ENCODE assay signal across 34 cellular contexts in the genomic region with DNA sequence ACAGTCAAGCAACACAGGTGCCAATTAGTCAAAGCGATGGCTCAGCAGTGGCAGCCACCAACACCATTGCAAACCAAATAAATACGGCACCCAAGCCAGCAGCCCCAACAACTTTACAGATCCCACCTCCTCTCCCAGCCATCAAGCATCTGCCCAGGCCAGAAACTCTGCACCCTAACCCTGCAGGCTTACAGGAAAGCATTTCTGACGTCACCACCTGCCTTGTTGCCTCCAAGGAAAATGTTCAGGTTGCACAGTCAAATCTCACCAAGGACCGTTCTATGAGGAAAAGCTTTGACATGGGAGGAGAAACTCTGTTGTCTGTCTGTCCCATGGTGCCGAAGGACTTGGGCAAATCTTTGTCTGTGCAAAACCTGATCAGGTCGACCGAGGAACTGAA. TPM values are rescaled to one million over a fixed set of nuclear protein-coding genes. Genes with fewer than 3 reads are reported as not detected.
"Had no signal": no experiment of that assay in that cellular context is flagged by ENCODE, and none has a peak within 500 bp of the region (broad histone marks: within the 10 kb centered on the region; RNA-seq: fewer than 3 reads in every experiment).

No MANE protein-coding gene starts in this region.

- H3K36me3 Mint-ChIP-seq: natural killer cell treated with Interleukin-12 subunit alpha and Interleukin-12 subunit beta and Interleukin-15 and Interleukin-18, amount 100 ng/mL, for 72 hours had no signal

- H3K4me3 ChIP-seq: ovary, psoas muscle, skin epidermis, smooth muscle cell, spleen, thoracic aorta, thyroid gland, tibial nerve, upper lobe of left lung, vagina had no signal

- H3K9ac ChIP-seq: parathyroid adenoma had no signal

- FAIRE-seq: urothelium cell line had no signal

- H3K4me2 ChIP-seq: smooth muscle cell had no signal

- DNase-seq: naive B cell; naive thymus-derived CD8-positive, alpha-beta T cell; nephron progenitor cell; occipital lobe; ovary; posterior cingulate gyrus; psoas muscle; right cardiac atrium; spleen; stimulated activated CD4-positive, alpha-beta T cell treated with anti-CD3 and anti-CD28 coated beads, Interleukin-12 subunit alpha, Interleukin-12 subunit beta, amount 100 ng/mL, for 4 hours; stimulated activated CD4-positive, alpha-beta T cell treated with anti-CD3 and anti-CD28 coated beads, Interleukin-1b, Interleukin-23, amount 100 ng/mL, for 48 hours; stimulated activated CD4-positive, alpha-beta T cell treated with anti-CD3 and anti-CD28 coated beads, Interleukin-4, amount 100 ng/mL, for 1 hour; stimulated activated CD4-positive, alpha-beta T cell treated with anti-CD3 and anti-CD28 coated beads, Interleukin-4, amount 100 ng/mL, for 4 hours; stimulated activated CD8-positive, alpha-beta memory T cell treated with anti-CD3 and anti-CD28 coated beads, Interleukin-4, amount 100 ng/mL, for 48 hours; stimulated activated naive CD4-positive, alpha-beta T cell; stimulated activated naive CD8-positive, alpha-beta T cell treated with anti-CD3 and anti-CD28 coated beads, Interleukin-15, amount 100 ng/mL, for 72 hours; stimulated activated naive CD8-positive, alpha-beta T cell treated with anti-CD3 and anti-CD28 coated beads, Interleukin-15, Interleukin-2, amounts not matched to agents 100 U/mL and 50 U/mL, for 24 hours; thyroid gland; trophoblast cell; upper lobe of left lung had no signal

- H3K27ac Mint-ChIP-seq: naive B cell; naive thymus-derived CD8-positive, alpha-beta T cell; natural killer cell treated with Interleukin-12 subunit alpha and Interleukin-12 subunit beta and Interleukin-15 and Interleukin-18, amount 100 ng/mL, for 72 hours; nephron progenitor cell; progenitor cell of endocrine pancreas; stimulated activated memory B cell treated with anti-CD40 and anti-IgM and Interleukin-4, amounts not matched to agents 10 μg/mL and 1 μg/mL and 100 μg/mL, for 72 hours; stimulated activated naive CD8-positive, alpha-beta T cell treated with anti-CD3 and anti-CD28 coated beads, Interleukin-15, amount 100 ng/mL, for 72 hours had no signal

- H3K27me3 ChIP-seq: ovary, spleen, thyroid gland, tibial nerve, upper lobe of left lung, vagina had no signal

- H3K36me3 ChIP-seq: ovary, thoracic aorta, tibial nerve, upper lobe of left lung, vagina had no signal

- H3K4me1 Mint-ChIP-seq: naive B cell; naive thymus-derived CD8-positive, alpha-beta T cell; nephron progenitor cell; neural crest cell; stimulated activated memory B cell treated with anti-CD40 and anti-IgM and Interleukin-4, amounts not matched to agents 10 μg/mL and 1 μg/mL and 100 μg/mL, for 72 hours; stimulated activated naive CD8-positive, alpha-beta T cell treated with anti-CD3 and anti-CD28 coated beads, Interleukin-15, amount 100 ng/mL, for 72 hours had no signal

- H2AFZ ChIP-seq: parathyroid adenoma had no signal

- H3K27ac ChIP-seq: ovary, parathyroid adenoma, psoas muscle, skin epidermis, thoracic aorta, thyroid gland, tibial nerve, upper lobe of left lung, vagina had no signal

- H3K9me3 Mint-ChIP-seq: naive B cell; naive thymus-derived CD8-positive, alpha-beta T cell; natural killer cell treated with Interleukin-12 subunit alpha and Interleukin-12 subunit beta and Interleukin-15 and Interleukin-18, amount 100 ng/mL, for 72 hours; nephron progenitor cell; neural crest cell; stimulated activated memory B cell treated with anti-CD40 and anti-IgM and Interleukin-4, amounts not matched to agents 10 μg/mL and 1 μg/mL and 100 μg/mL, for 72 hours; stimulated activated naive CD8-positive, alpha-beta T cell treated with anti-CD3 and anti-CD28 coated beads, Interleukin-15, amount 100 ng/mL, for 72 hours had no signal

- H3K27me3 Mint-ChIP-seq: naive B cell; naive thymus-derived CD8-positive, alpha-beta T cell; natural killer cell treated with Interleukin-12 subunit alpha and Interleukin-12 subunit beta and Interleukin-15 and Interleukin-18, amount 100 ng/mL, for 72 hours; progenitor cell of endocrine pancreas; stimulated activated memory B cell treated with anti-CD40 and anti-IgM and Interleukin-4, amounts not matched to agents 10 μg/mL and 1 μg/mL and 100 μg/mL, for 72 hours; stimulated activated naive CD8-positive, alpha-beta T cell treated with anti-CD3 and anti-CD28 coated beads, Interleukin-15, amount 100 ng/mL, for 72 hours had no signal

- H3K79me2 ChIP-seq: parathyroid adenoma had no signal

- H3K9me3 ChIP-seq: ovary, psoas muscle, spleen, thoracic aorta, thyroid gland, tibial nerve, upper lobe of left lung, vagina had no signal

- H3K4me3 Mint-ChIP-seq: naive B cell; naive thymus-derived CD8-positive, alpha-beta T cell; natural killer cell treated with Interleukin-12 subunit alpha and Interleukin-12 subunit beta and Interleukin-15 and Interleukin-18, amount 100 ng/mL, for 72 hours; nephron progenitor cell; neural crest cell; stimulated activated memory B cell treated with anti-CD40 and anti-IgM and Interleukin-4, amounts not matched to agents 10 μg/mL and 1 μg/mL and 100 μg/mL, for 72 hours; stimulated activated naive CD8-positive, alpha-beta T cell treated with anti-CD3 and anti-CD28 coated beads, Interleukin-15, amount 100 ng/mL, for 72 hours had no signal

- H3K4me1 ChIP-seq: parathyroid adenoma, spleen, thyroid gland, tibial nerve, upper lobe of left lung, vagina had no signal

- ATAC-seq: naive thymus-derived CD8-positive, alpha-beta T cell; natural killer cell treated with Interleukin-12 subunit alpha and Interleukin-12 subunit beta and Interleukin-15 and Interleukin-18, amount 100 ng/mL, for 72 hours; psoas muscle; right cardiac atrium; sciatic nerve; stimulated activated memory B cell treated with anti-CD40 and anti-IgM and Interleukin-4, amounts not matched to agents 10 μg/mL and 1 μg/mL and 100 μg/mL, for 72 hours; stimulated activated naive CD8-positive, alpha-beta T cell treated with anti-CD3 and anti-CD28 coated beads, Interleukin-15, amount 100 ng/mL, for 72 hours; stimulated activated naive CD8-positive, alpha-beta T cell treated with anti-CD3 and anti-CD28 coated beads, Interleukin-15, Interleukin-2, amounts not matched to agents 100 U/mL and 50 U/mL, for 24 hours had no signal

RNA-seq across cellular contexts. Expression of gene KHDC1L, which starts 30.6 kb away (rescaled TPM):
- total RNA-seq: naive thymus-derived CD8-positive, alpha-beta T cell; progenitor cell of endocrine pancreas; psoas muscle; renal cortical epithelial cell; right cardiac atrium; sciatic nerve; smooth muscle cell; spleen; thoracic aorta; thyroid gland; upper lobe of left lung; ureter; vagina had no signal
- polyA plus RNA-seq: naive thymus-derived CD8-positive, alpha-beta T cell; ovary; psoas muscle; right cardiac atrium; smooth muscle cell; spleen had no signal
